In the genomic region with DNA sequence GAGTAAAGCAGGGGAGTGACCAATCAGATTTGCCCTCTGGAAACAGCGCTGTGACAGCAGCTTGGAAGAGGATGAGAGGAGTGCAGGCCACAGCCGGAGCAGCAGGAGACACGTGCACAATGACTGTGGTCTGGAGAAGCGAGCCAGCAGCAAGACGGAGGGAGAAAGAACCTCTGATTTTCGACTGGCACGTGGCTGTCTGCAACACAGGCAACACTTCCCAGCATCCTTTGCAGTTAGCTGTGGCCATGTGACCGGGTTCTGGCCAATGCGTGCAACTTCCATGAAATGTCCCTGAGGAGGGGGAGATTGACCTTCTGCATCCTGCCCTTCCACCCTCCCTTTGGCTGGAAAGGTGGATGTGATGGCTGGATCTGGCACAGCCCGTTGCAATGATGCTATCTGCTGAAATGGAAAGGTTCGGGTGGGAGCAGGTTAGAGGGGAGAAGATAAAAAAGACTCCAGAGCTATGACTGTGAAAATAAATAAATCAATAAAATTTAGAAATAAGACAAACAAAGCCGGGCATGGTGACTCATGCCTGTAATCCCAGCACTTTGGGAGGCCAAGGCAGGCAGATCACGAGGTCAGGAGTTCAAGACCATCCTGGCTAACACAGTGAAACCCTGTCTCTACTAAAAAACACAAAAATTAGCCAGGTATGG, we compare ENCODE assay signal across 1 cellular context.
TF ChIP-seq lines count a peak whose summit lies in the region.

No MANE protein-coding gene starts in this region.

TF ChIP-seq in HepG2, 621 proteins besides CTCF, POLR2A, EP300 and RAD21 (continued from another document):
- TF ChIP-seq, protein P1, sequence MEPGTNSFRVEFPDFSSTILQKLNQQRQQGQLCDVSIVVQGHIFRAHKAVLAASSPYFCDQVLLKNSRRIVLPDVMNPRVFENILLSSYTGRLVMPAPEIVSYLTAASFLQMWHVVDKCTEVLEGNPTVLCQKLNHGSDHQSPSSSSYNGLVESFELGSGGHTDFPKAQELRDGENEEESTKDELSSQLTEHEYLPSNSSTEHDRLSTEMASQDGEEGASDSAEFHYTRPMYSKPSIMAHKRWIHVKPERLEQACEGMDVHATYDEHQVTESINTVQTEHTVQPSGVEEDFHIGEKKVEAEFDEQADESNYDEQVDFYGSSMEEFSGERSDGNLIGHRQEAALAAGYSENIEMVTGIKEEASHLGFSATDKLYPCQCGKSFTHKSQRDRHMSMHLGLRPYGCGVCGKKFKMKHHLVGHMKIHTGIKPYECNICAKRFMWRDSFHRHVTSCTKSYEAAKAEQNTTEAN (CRISPR knock-in tag; conservative IDR thresholded peaks at IDR 0.05) = no peak
- TF ChIP-seq NFRKB (IDR thresholded peaks at IDR 0.05) (no peak), ZNF660 (CRISPR knock-in tag; IDR thresholded peaks at IDR 0.05; ENCODE audit: borderline replicate concordance, low read depth) (no peak), MBNL3 (CRISPR knock-in tag; conservative IDR thresholded peaks at IDR 0.05) (no peak), NPAS2 (CRISPR knock-in tag; IDR thresholded peaks at IDR 0.05; ENCODE audit: borderline replicate concordance) (no peak), RORA (CRISPR knock-in tag; IDR thresholded peaks at IDR 0.05) (no peak), NAIF1 (CRISPR knock-in tag; IDR thresholded peaks at IDR 0.05; ENCODE audit: borderline replicate concordance) (no peak), RXRA (CRISPR knock-in tag; IDR thresholded peaks at IDR 0.05) (no peak), ZNF776 (CRISPR knock-in tag; IDR thresholded peaks at IDR 0.05) (no peak), ZNF674 (CRISPR knock-in tag; IDR thresholded peaks at IDR 0.05; ENCODE audit: low read depth) (no peak), TAF15 (IDR thresholded peaks at IDR 0.05; ENCODE audit: low read depth, low read length, poor library complexity, severe bottlenecking) (no peak), ZNF234 (CRISPR knock-in tag; conservative IDR thresholded peaks at IDR 0.05) (no peak)
- TF ChIP-seq, protein P2, sequence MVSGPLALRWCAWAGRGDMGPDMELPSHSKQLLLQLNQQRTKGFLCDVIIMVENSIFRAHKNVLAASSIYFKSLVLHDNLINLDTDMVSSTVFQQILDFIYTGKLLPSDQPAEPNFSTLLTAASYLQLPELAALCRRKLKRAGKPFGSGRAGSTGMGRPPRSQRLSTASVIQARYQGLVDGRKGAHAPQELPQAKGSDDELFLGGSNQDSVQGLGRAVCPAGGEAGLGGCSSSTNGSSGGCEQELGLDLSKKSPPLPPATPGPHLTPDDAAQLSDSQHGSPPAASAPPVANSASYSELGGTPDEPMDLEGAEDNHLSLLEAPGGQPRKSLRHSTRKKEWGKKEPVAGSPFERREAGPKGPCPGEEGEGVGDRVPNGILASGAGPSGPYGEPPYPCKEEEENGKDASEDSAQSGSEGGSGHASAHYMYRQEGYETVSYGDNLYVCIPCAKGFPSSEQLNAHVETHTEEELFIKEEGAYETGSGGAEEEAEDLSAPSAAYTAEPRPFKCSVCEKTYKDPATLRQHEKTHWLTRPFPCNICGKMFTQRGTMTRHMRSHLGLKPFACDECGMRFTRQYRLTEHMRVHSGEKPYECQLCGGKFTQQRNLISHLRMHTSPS (CRISPR knock-in tag; IDR thresholded peaks at IDR 0.05; ENCODE audit: low read depth) = no peak
- TF ChIP-seq, protein P3, sequence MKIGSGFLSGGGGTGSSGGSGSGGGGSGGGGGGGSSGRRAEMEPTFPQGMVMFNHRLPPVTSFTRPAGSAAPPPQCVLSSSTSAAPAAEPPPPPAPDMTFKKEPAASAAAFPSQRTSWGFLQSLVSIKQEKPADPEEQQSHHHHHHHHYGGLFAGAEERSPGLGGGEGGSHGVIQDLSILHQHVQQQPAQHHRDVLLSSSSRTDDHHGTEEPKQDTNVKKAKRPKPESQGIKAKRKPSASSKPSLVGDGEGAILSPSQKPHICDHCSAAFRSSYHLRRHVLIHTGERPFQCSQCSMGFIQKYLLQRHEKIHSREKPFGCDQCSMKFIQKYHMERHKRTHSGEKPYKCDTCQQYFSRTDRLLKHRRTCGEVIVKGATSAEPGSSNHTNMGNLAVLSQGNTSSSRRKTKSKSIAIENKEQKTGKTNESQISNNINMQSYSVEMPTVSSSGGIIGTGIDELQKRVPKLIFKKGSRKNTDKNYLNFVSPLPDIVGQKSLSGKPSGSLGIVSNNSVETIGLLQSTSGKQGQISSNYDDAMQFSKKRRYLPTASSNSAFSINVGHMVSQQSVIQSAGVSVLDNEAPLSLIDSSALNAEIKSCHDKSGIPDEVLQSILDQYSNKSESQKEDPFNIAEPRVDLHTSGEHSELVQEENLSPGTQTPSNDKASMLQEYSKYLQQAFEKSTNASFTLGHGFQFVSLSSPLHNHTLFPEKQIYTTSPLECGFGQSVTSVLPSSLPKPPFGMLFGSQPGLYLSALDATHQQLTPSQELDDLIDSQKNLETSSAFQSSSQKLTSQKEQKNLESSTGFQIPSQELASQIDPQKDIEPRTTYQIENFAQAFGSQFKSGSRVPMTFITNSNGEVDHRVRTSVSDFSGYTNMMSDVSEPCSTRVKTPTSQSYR (CRISPR knock-in tag; IDR thresholded peaks at IDR 0.05; ENCODE audit: borderline replicate concordance) = no peak
- TF ChIP-seq, protein P4, sequence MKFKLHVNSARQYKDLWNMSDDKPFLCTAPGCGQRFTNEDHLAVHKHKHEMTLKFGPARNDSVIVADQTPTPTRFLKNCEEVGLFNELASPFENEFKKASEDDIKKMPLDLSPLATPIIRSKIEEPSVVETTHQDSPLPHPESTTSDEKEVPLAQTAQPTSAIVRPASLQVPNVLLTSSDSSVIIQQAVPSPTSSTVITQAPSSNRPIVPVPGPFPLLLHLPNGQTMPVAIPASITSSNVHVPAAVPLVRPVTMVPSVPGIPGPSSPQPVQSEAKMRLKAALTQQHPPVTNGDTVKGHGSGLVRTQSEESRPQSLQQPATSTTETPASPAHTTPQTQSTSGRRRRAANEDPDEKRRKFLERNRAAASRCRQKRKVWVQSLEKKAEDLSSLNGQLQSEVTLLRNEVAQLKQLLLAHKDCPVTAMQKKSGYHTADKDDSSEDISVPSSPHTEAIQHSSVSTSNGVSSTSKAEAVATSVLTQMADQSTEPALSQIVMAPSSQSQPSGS (CRISPR knock-in tag; IDR thresholded peaks at IDR 0.05) = no peak
